Comparison of ENCODE assay signal across 8 cellular contexts in genomic region chr1:226407199-226407496, GRCh38. TPM values are rescaled to one million over a fixed set of nuclear protein-coding genes. Genes with fewer than 3 reads are reported as not detected.
DNase-seq lines count a peak whose midpoint lies in the region; ATAC-seq, FAIRE-seq and TF ChIP-seq lines count a peak whose summit lies in the region.

No MANE protein-coding gene starts in this region.

- no peaks in the 10 kb centered on the region for H3K9me3 ChIP-seq in Peyer's patch
- H3K9me3 ChIP-seq in fibroblast of lung (ENCODE audit: control insufficient read depth, insufficient read depth, low read depth, low read length): no peaks in the 10 kb centered on the region

- peak overlapping the region; percentile 78 to 94 (median 85) for H3K27ac ChIP-seq in Peyer's patch
- H3K27ac ChIP-seq in fibroblast of lung (ENCODE audit: insufficient read depth, low read length): peak overlapping the region; percentile 71

- TF ChIP-seq CTCF in Peyer's patch (IDR thresholded peaks at IDR 0.05): no peak
- TF ChIP-seq CTCF in fibroblast of lung (conservative IDR thresholded peaks at IDR 0.05 in 1 of 2, IDR thresholded peaks at IDR 0.05 in 1 of 2; ENCODE audit: low read depth in 1 of 2, low read length in 2 of 2): no peak

- H4K20me1 ChIP-seq in fibroblast of lung (ENCODE audit: control insufficient read depth, extremely low read depth, insufficient read depth, low read length): peaks cover 2% of the 10 kb centered on the region

- H3K79me2 ChIP-seq in fibroblast of lung (ENCODE audit: control insufficient read depth, insufficient read depth, low read length): peaks cover 46% of the 10 kb centered on the region

- peak overlapping the region; percentile 87 for H3K4me2 ChIP-seq in fibroblast of lung (ENCODE audit: extremely low read depth, insufficient read depth, low read length)

- H3K27me3 ChIP-seq in Peyer's patch: no peaks in the 10 kb centered on the region
- H3K27me3 ChIP-seq in fibroblast of lung (ENCODE audit: control insufficient read depth, insufficient read depth, low read length): no peaks in the 10 kb centered on the region

- H2AFZ ChIP-seq in fibroblast of lung (ENCODE audit: low read length): peak overlapping the region; percentile 47

- H3K4me3 ChIP-seq in Peyer's patch: peak overlapping the region; percentile 69 to 91 (median 79)
- peak overlapping the region; percentile 77 to 81 (median 78) for H3K4me3 ChIP-seq in fibroblast of lung (replicated peaks in 1 of 4; ENCODE audit: control extremely low read depth in 1 of 4, insufficient read depth in 1 of 4, low read depth in 3 of 4, low read length in 4 of 4)
- peak overlapping the region; percentile 79 for H3K4me3 ChIP-seq in skeletal muscle cell (ENCODE audit: low read depth, low read length)

- no peak for ATAC-seq in left lobe of liver

- H3K36me3 ChIP-seq in Peyer's patch: peaks cover 0 to 2% (median 0%) of the 10 kb centered on the region in 3 donors
- H3K36me3 ChIP-seq in fibroblast of lung (ENCODE audit: control insufficient read depth, insufficient read depth, low read length): no peaks in the 10 kb centered on the region

- DNase-seq in GM18507 (ENCODE audit: extremely low spot score, insufficient read length, low read depth) (no peak), Peyer's patch (no peak), fibroblast of lung (ENCODE audit: low read depth in 2 of 2) (no peak), skeletal muscle cell (ENCODE audit: low read depth) (no peak), left lobe of liver (ENCODE audit: low spot score) (no peak), 8988T (no peak), NCI-H2107 (lab: John Stamatoyannopoulos, UW) (no peak)
- no peak for DNase-seq in stimulated activated CD4-positive, alpha-beta T cell treated with anti-CD3 and anti-CD28 coated beads, Interleukin-1b, Interleukin-23, amount 100 ng/mL, for 48 hours

- peak; percentile 44 for FAIRE-seq in GM18507 (lab: Jason Lieb, UNC)

- H3K4me1 ChIP-seq in Peyer's patch: peaks cover 0 to 31% (median 15%) of the 10 kb centered on the region in 4 donors
- H3K4me1 ChIP-seq in fibroblast of lung (ENCODE audit: control insufficient read depth, extremely low read depth, insufficient read depth, low read length): peaks cover 14% of the 10 kb centered on the region

- no peak for TF ChIP-seq POLR2A in Peyer's patch (IDR thresholded peaks at IDR 0.05)

- H3K9ac ChIP-seq in fibroblast of lung (ENCODE audit: insufficient read depth, low read length): peak overlapping the region; percentile 66

RNA-seq across cellular contexts. Expression of gene PARP1, which starts 0.7 kb away (rescaled TPM):
- total RNA-seq in Peyer's patch (100 to 1,000 TPM in 1 of 4 donors, 10 to 100 TPM in 3; 25.2 to 145 (median 54.4) TPM), fibroblast of lung (63.4 and 78.4 TPM in 2 replicates), left lobe of liver (37.0 TPM)
- polyA plus RNA-seq in fibroblast of lung: 61.7 and 113 TPM in 2 replicates
- polyA plus RNA-seq in fibroblast of lung (2012): 49.4 and 94.4 TPM in 2 replicates
- polyA minus RNA-seq in fibroblast of lung (ENCODE audit: low replicate concordance): 88.9 and 150 TPM in 2 replicates
